17 cellular contexts compared by ENCODE assay signal in the genomic region with DNA sequence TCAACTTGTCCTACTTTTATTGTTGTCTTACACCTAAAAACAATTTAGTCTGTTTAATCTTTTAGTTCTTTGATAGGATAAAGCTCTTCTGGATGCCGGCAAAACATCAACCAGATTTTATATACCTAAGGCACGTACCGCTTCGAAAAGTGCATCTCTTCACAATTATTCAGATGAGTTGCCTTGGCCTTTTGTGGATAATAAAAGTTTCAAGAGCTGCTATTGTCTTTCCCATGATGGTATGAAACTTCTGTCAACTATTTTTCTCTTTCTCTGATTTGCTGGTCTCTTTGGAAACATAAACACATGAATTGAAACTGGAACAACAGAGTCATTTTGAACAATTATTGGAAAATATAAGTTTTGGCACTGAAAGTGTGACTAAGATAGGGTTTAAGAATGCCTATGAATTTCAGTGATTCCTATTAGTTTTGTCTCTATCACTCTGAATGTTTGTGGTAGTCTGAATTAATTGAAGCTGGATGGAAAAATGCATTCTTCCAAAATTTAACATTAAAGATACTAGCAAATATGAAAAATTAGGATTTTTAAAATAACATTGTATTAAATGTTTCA.
A peak's percentile ranks its signal among the peaks of the same experiment; 100 is the strongest.
DNase-seq lines count a peak whose midpoint lies in the region; ATAC-seq lines count a peak whose summit lies in the region.
"Had no signal": no experiment of that assay in that cellular context is flagged by ENCODE, and none has a peak within 500 bp of the region (broad histone marks: within the 10 kb centered on the region; RNA-seq: fewer than 3 reads in every experiment).

No MANE protein-coding gene starts in this region.

- intact Hi-C loops in activated CD4-positive, alpha-beta T cell treated with anti-CD3 and anti-CD28 coated beads for 36 hours (cut with DNase I, micrococcal nuclease): loop anchor here (1.0 to 2.0 kb wide), 5 partner anchors 8 to 95 kb away; no protein-coding TSS in a partner anchor

- no peak overlapping the region for H3K4me3 Mint-ChIP-seq in activated CD4-positive, alpha-beta T cell treated with anti-CD3 and anti-CD28 coated beads for 36 hours
- H3K4me3 Mint-ChIP-seq in activated naive CD4-positive, alpha-beta T cell treated with anti-CD3 and anti-CD28 coated beads, Interleukin-2, amount 50 U/mL, for 24 hours: no peak overlapping the region
- peak overlapping the region; percentile 63 for H3K4me3 Mint-ChIP-seq in activated T-helper 17 cell treated with anti-CD3 and anti-CD28 coated beads, Interleukin-2, amount 50 U/mL, for 72 hours

- no peaks in the 10 kb centered on the region for H3K27me3 Mint-ChIP-seq in activated CD4-positive, alpha-beta T cell treated with anti-CD3 and anti-CD28 coated beads for 36 hours
- H3K27me3 Mint-ChIP-seq in activated naive CD4-positive, alpha-beta T cell treated with anti-CD3 and anti-CD28 coated beads, Interleukin-2, amount 50 U/mL, for 24 hours: no peaks in the 10 kb centered on the region
- no peaks in the 10 kb centered on the region for H3K27me3 Mint-ChIP-seq in activated T-helper 17 cell treated with anti-CD3 and anti-CD28 coated beads, Interleukin-2, amount 50 U/mL, for 72 hours

- H3K27ac Mint-ChIP-seq in activated CD4-positive, alpha-beta T cell treated with anti-CD3 and anti-CD28 coated beads for 36 hours: peak overlapping the region; percentile 69
- H3K27ac Mint-ChIP-seq in activated naive CD4-positive, alpha-beta T cell treated with anti-CD3 and anti-CD28 coated beads, Interleukin-2, amount 50 U/mL, for 24 hours: peak overlapping the region; percentile 31
- peak overlapping the region; percentile 93 for H3K27ac Mint-ChIP-seq in activated T-helper 17 cell treated with anti-CD3 and anti-CD28 coated beads, Interleukin-2, amount 50 U/mL, for 72 hours

- POLR2A ChIA-PET in activated CD4-positive, alpha-beta T cell treated with anti-CD3 and anti-CD28 coated beads for 36 hours (lab: Charles Lee): interaction anchor here (1.5 kb wide), 1 partner anchor 11 kb away, joined by 8 read pairs; no protein-coding TSS in a partner anchor

- peaks cover 2% of the 10 kb centered on the region for H3K9me3 Mint-ChIP-seq in activated CD4-positive, alpha-beta T cell treated with anti-CD3 and anti-CD28 coated beads for 36 hours (ENCODE audit: low read depth)
- H3K9me3 Mint-ChIP-seq in activated naive CD4-positive, alpha-beta T cell treated with anti-CD3 and anti-CD28 coated beads, Interleukin-2, amount 50 U/mL, for 24 hours: no peaks in the 10 kb centered on the region
- no peaks in the 10 kb centered on the region for H3K9me3 Mint-ChIP-seq in activated T-helper 17 cell treated with anti-CD3 and anti-CD28 coated beads, Interleukin-2, amount 50 U/mL, for 72 hours

- CTCF ChIA-PET in activated CD4-positive, alpha-beta T cell treated with anti-CD3 and anti-CD28 coated beads for 36 hours (lab: Charles Lee): interaction anchor here (1.0 to 2.6 kb wide), 6 partner anchors 10 to 900 kb away, joined by 3 to 14 read pairs (median 4); no protein-coding TSS in a partner anchor

- H3K4me1 Mint-ChIP-seq in activated CD4-positive, alpha-beta T cell treated with anti-CD3 and anti-CD28 coated beads for 36 hours: peaks cover 29% of the 10 kb centered on the region
- peaks cover 24% of the 10 kb centered on the region for H3K4me1 Mint-ChIP-seq in activated naive CD4-positive, alpha-beta T cell treated with anti-CD3 and anti-CD28 coated beads, Interleukin-2, amount 50 U/mL, for 24 hours
- H3K4me1 Mint-ChIP-seq in activated T-helper 17 cell treated with anti-CD3 and anti-CD28 coated beads, Interleukin-2, amount 50 U/mL, for 72 hours: peaks cover 18% of the 10 kb centered on the region

- ATAC-seq in activated CD4-positive, alpha-beta T cell treated with anti-CD3 and anti-CD28 coated beads for 36 hours: peak; percentile 77
- ATAC-seq in activated T-helper 17 cell treated with anti-CD3 and anti-CD28 coated beads, Interleukin-2, amount 50 U/mL, for 72 hours (replicated peaks): peak; percentile 82
- no peak for ATAC-seq in HG02938 (IDR thresholded peaks at IDR 0.05; ENCODE audit: unreplicated experiment)
- ATAC-seq: Panc1 had no signal

- no peak for DNase-seq in activated CD4-positive, alpha-beta T cell treated with anti-CD3 and anti-CD28 coated beads for 36 hours
- no peak for DNase-seq in activated CD4-positive, alpha-beta T cell treated with anti-CD3 and anti-CD28 coated beads, Interleukin-2, amount 50 U/mL, for 1 hour
- DNase-seq in activated naive CD4-positive, alpha-beta T cell treated with anti-CD3 and anti-CD28 coated beads, Interleukin-2, amount 50 U/mL, for 16 hours: no peak
- no peak for DNase-seq in NCI-H526 (lab: John Stamatoyannopoulos, UW)
- DNase-seq in NCI-H1930 (lab: John Stamatoyannopoulos, UW): no peak
- DNase-seq: 8988T, DMS79 treated with DMSO at 0.1 percent for 48 hours, GOT3, MM.1S, NCI-H1092 treated with DMSO at 0.1 percent for 48 hours, NCI-H146, NCI-H2081 treated with DMSO at 0.1 percent for 48 hours, NCI-H446 treated with DMSO at 0.1 percent for 48 hours had no signal

- H3K36me3 Mint-ChIP-seq in activated CD4-positive, alpha-beta T cell treated with anti-CD3 and anti-CD28 coated beads for 36 hours (ENCODE audit: low read depth): no peaks in the 10 kb centered on the region
- peaks cover 1% of the 10 kb centered on the region for H3K36me3 Mint-ChIP-seq in activated naive CD4-positive, alpha-beta T cell treated with anti-CD3 and anti-CD28 coated beads, Interleukin-2, amount 50 U/mL, for 24 hours
- H3K36me3 Mint-ChIP-seq in activated T-helper 17 cell treated with anti-CD3 and anti-CD28 coated beads, Interleukin-2, amount 50 U/mL, for 72 hours (ENCODE audit: low read depth): peaks cover 5% of the 10 kb centered on the region

Comparison
In these comparisons a context has a peak if more than half of its experiments do, and no peak if none do; other contexts are left out.
1. H3K27ac Mint-ChIP-seq: peak in every context shown above with its lines; median percentile 93 in activated T-helper 17 cell treated with anti-CD3 and anti-CD28 coated beads, Interleukin-2, amount 50 U/mL, for 72 hours; 69 in activated CD4-positive, alpha-beta T cell treated with anti-CD3 and anti-CD28 coated beads for 36 hours; 31 in activated naive CD4-positive, alpha-beta T cell treated with anti-CD3 and anti-CD28 coated beads, Interleukin-2, amount 50 U/mL, for 24 hours.